In genomic region chr13:31859546-31859945, GRCh38 we compare ENCODE assay signal across 16 cellular contexts.
DNase-seq lines count a peak whose midpoint lies in the region; ATAC-seq, FAIRE-seq and TF ChIP-seq lines count a peak whose summit lies in the region.
"Had no signal": no experiment of that assay in that cellular context is flagged by ENCODE, and none has a peak within 500 bp of the region (broad histone marks: within the 10 kb centered on the region; RNA-seq: fewer than 3 reads in every experiment).

No MANE protein-coding gene starts in this region.

- H3K9ac ChIP-seq in GM12878 (ENCODE audit: control insufficient read depth, insufficient read depth, low read length) = no peak overlapping the region
- H3K9ac ChIP-seq: parathyroid adenoma had no signal

- FAIRE-seq in GM12878 (lab: Jason Lieb, UNC) = no peak

- H3K27ac ChIP-seq in GM12878 (ENCODE audit: control insufficient read depth, insufficient read depth) = no peak overlapping the region
- H3K27ac ChIP-seq: HL-60, parathyroid adenoma, PC-9 had no signal

- peak; percentile 45 for ATAC-seq in GM18858 (IDR thresholded peaks at IDR 0.05; ENCODE audit: unreplicated experiment)
- peak; percentile 73 for ATAC-seq in GM12878
- ATAC-seq in omental fat pad (ENCODE audit: low FRiP score) = peak; percentile 41
- no peak for ATAC-seq in HG03175 (IDR thresholded peaks at IDR 0.05; ENCODE audit: unreplicated experiment)
- ATAC-seq: stimulated activated naive CD8-positive, alpha-beta T cell treated with anti-CD3 and anti-CD28 coated beads, Interleukin-15, amount 100 ng/mL, for 72 hours had no signal

- no peak for TF ChIP-seq RAD21 in GM12878 (IDR thresholded peaks at IDR 0.05; ENCODE audit: insufficient read depth, low read depth, low read length)

- no peaks in the 10 kb centered on the region for H3K36me3 ChIP-seq in GM12878 (ENCODE audit: control insufficient read depth in 2 of 2, insufficient read depth in 2 of 2, low read length in 1 of 2)

- no TSS peak for BruUV-seq in GM12878 (replicated peaks; lab: Mats Ljungman, UMichigan)

- no peaks in the 10 kb centered on the region for H3K27me3 ChIP-seq in GM12878 (replicated peaks in 1 of 2; ENCODE audit: control insufficient read depth in 2 of 2, insufficient read depth in 2 of 2, low read length in 1 of 2)

- no peaks in the 10 kb centered on the region for H3K79me2 ChIP-seq in GM12878 (ENCODE audit: control insufficient read depth, insufficient read depth, low read length)
- H3K79me2 ChIP-seq: parathyroid adenoma had no signal

- no peak overlapping the region for H2AFZ ChIP-seq in GM12878 (ENCODE audit: control insufficient read depth, low read depth, low read length)
- H2AFZ ChIP-seq: parathyroid adenoma, PC-9 had no signal

- intact Hi-C loops in GM12878 (cut with micrococcal nuclease; ENCODE audit: unreplicated experiment) = no loop called here

- no peak overlapping the region for H3K4me3 ChIP-seq in GM12878
- H3K4me3 ChIP-seq: lung, PC-9 had no signal

- TF ChIP-seq CTCF in GM12878 (IDR thresholded peaks at IDR 0.05 in 2 of 3, conservative IDR thresholded peaks at IDR 0.05 in 1 of 3; ENCODE audit: control insufficient read depth in 2 of 3, extremely low read depth in 1 of 3, insufficient read depth in 1 of 3, low read depth in 3 of 3, low read length in 3 of 3) (no peak), omental fat pad (IDR thresholded peaks at IDR 0.05) (no peak)

- CTCF ChIA-PET in GM12878 (lab: Yijun Ruan, JAX) = no interaction called here
- CTCF ChIA-PET in HEK293T (lab: Yijun Ruan, JAX) = interaction anchor here (0.6 kb wide), 1 partner anchor 9 kb away, joined by 3 read pairs; no protein-coding TSS in a partner anchor

- SMC1A ChIA-PET in GM12878 (lab: Charles Lee; ENCODE audit: uncharacterized antibody, unreplicated experiment) = no interaction called here

- DNase-seq in NCI-H1092 treated with DMSO at 0.1 percent for 48 hours (lab: John Stamatoyannopoulos, UW) = peak; percentile 54
- DNase-seq in GM12878 (ENCODE audit: low read depth, low spot score) = no peak
- DNase-seq in omental fat pad (ENCODE audit: low spot score) = no peak
- no peak for DNase-seq in HEK293T (ENCODE audit: extremely low spot score)
- no peak for DNase-seq in iPS-NIHi7 (ENCODE audit: extremely low spot score)
- DNase-seq in activated CD4-positive, alpha-beta T cell treated with anti-CD3 and anti-CD28 coated beads for 48 hours = no peak
- DNase-seq: CD8-positive, alpha-beta memory T cell; PC-9; stimulated activated CD4-positive, alpha-beta T cell treated with anti-CD3 and anti-CD28 coated beads, Interleukin-4, amount 100 ng/mL, for 4 hours; stimulated activated naive CD8-positive, alpha-beta T cell treated with anti-CD3 and anti-CD28 coated beads, Interleukin-15, amount 100 ng/mL, for 72 hours; T-helper 2 cell had no signal

- in situ Hi-C loops in GM12878 (cut with MboI) = no loop called here

- H3K4me1 ChIP-seq in GM12878 (ENCODE audit: control insufficient read depth, insufficient read depth, low read length) = no peaks in the 10 kb centered on the region
- H3K4me1 ChIP-seq: parathyroid adenoma had no signal

- no peak overlapping the region for H3K4me2 ChIP-seq in GM12878 (ENCODE audit: control insufficient read depth, insufficient read depth)
- H3K4me2 ChIP-seq: PC-9 had no signal

- H4K20me1 ChIP-seq in GM12878 (ENCODE audit: control insufficient read depth, insufficient read depth) = no peaks in the 10 kb centered on the region

- RAD21 ChIA-PET in GM12878 (lab: Charles Lee; ENCODE audit: unreplicated experiment) = no interaction called here

- 0% methylated on average over 5 of the region's 5 CpGs for whole genome bisulfite sequencing in GM12878 (ENCODE audit: insufficient coverage, insufficient replicate concordance, low lambda C conversion rate, missing lambda C conversion rate)

- no peak; a peak in 1 of 4 replicates for TF ChIP-seq EP300 in GM12878 (IDR thresholded peaks at IDR 0.05; ENCODE audit: borderline replicate concordance in 1 of 2, control insufficient read depth in 1 of 2, low read depth in 2 of 2, low read length in 2 of 2)

- no peak for TF ChIP-seq POLR2A in GM12878 (IDR thresholded peaks at IDR 0.05; ENCODE audit: low read depth, low read length)

- H3K9me3 ChIP-seq in GM12878 (replicated peaks; ENCODE audit: control insufficient read depth, insufficient read depth, low read length) = no peaks in the 10 kb centered on the region

- POLR2A ChIA-PET in GM12878 (lab: Charles Lee) (no interaction called here), HEK293T (lab: Yijun Ruan, JAX) (interaction anchor here (0.7 kb wide), 1 partner anchor 18 kb away, joined by 3 read pairs; no protein-coding TSS in a partner anchor)

TF ChIP-seq in GM12878, 131 proteins besides CTCF, POLR2A, EP300 and RAD21 (continues in another document):
- TF ChIP-seq ATF7 (IDR thresholded peaks at IDR 0.05; ENCODE audit: low read depth) = peak; percentile 43; the same call in 1 of the 2 replicates
- no peak for TF ChIP-seq TCF3 (IDR thresholded peaks at IDR 0.05; ENCODE audit: borderline replicate concordance, insufficient read depth, low read depth, low read length)
- no peak for TF ChIP-seq SIX5 (IDR thresholded peaks at IDR 0.05; ENCODE audit: low read depth, low read length, severe bottlenecking)
- no peak for TF ChIP-seq CHD1 (IDR thresholded peaks at IDR 0.05; ENCODE audit: low read depth, low read length)
- no peak for TF ChIP-seq EZH2 (IDR thresholded peaks at IDR 0.05; ENCODE audit: borderline replicate concordance, control insufficient read depth, low read depth, low read length)
- no peak for TF ChIP-seq MAX (IDR thresholded peaks at IDR 0.05; ENCODE audit: low read depth, low read length)
- peak; percentile 57; the same call in 1 of the 2 replicates for TF ChIP-seq PKNOX1 (IDR thresholded peaks at IDR 0.05)
- TF ChIP-seq ETV6 (conservative IDR thresholded peaks at IDR 0.05 in 1 of 2, IDR thresholded peaks at IDR 0.05 in 1 of 2; ENCODE audit: borderline replicate concordance in 1 of 2, low read depth in 1 of 2) = no peak
- TF ChIP-seq MTA3 (IDR thresholded peaks at IDR 0.05; ENCODE audit: borderline replicate concordance, low read length) = no peak
- peak; percentile 55; the same call in 1 of the 2 replicates for TF ChIP-seq MTA2 (IDR thresholded peaks at IDR 0.05; ENCODE audit: low read depth)
- TF ChIP-seq TBL1XR1 (IDR thresholded peaks at IDR 0.05; ENCODE audit: low read depth, low read length) = no peak
- no peak for TF ChIP-seq TAF1 (IDR thresholded peaks at IDR 0.05; ENCODE audit: borderline replicate concordance, low read depth, low read length)

TF ChIP-seq in HEK293T, 16 proteins besides CTCF, POLR2A, EP300 and RAD21:
- TF ChIP-seq L3MBTL2 (conservative IDR thresholded peaks at IDR 0.05) = no peak
- no peak for TF ChIP-seq NFRKB (IDR thresholded peaks at IDR 0.05)
- TF ChIP-seq CTBP1 (IDR thresholded peaks at IDR 0.05; ENCODE audit: borderline replicate concordance) = no peak
- TF ChIP-seq ZNF384 (IDR thresholded peaks at IDR 0.05) = no peak
- TF ChIP-seq SP1 (IDR thresholded peaks at IDR 0.05) = no peak
- no peak for TF ChIP-seq HDGF (IDR thresholded peaks at IDR 0.05; ENCODE audit: borderline replicate concordance)
- no peak for TF ChIP-seq FOXA1 (IDR thresholded peaks at IDR 0.05)
- TF ChIP-seq ELF4 (IDR thresholded peaks at IDR 0.05) = no peak
- no peak for TF ChIP-seq TARDBP (IDR thresholded peaks at IDR 0.05)
- no peak for TF ChIP-seq LEF1 (IDR thresholded peaks at IDR 0.05; ENCODE audit: borderline replicate concordance)
- no peak for TF ChIP-seq ARNT (IDR thresholded peaks at IDR 0.05)
- TF ChIP-seq FOXK2 (IDR thresholded peaks at IDR 0.05) = no peak
- no peak for TF ChIP-seq PKNOX1 (IDR thresholded peaks at IDR 0.05)
- no peak for TF ChIP-seq SUZ12 (IDR thresholded peaks at IDR 0.05)
- no peak for TF ChIP-seq BHLHE40 (IDR thresholded peaks at IDR 0.05; ENCODE audit: borderline replicate concordance)
- no peak for TF ChIP-seq FOXM1 (IDR thresholded peaks at IDR 0.05; ENCODE audit: borderline replicate concordance)
